Comparison of ENCODE assay signal across 11 cellular contexts in genomic region chr10:132446195-132446581, GRCh38. TPM values are rescaled to one million over a fixed set of nuclear protein-coding genes. Genes with fewer than 3 reads are reported as not detected.
DNase-seq lines count a peak whose midpoint lies in the region; ATAC-seq and TF ChIP-seq lines count a peak whose summit lies in the region.
"Had no signal": no experiment of that assay in that cellular context is flagged by ENCODE, and none has a peak within 500 bp of the region (broad histone marks: within the 10 kb centered on the region; RNA-seq: fewer than 3 reads in every experiment).

No MANE protein-coding gene starts in this region.

- DNase-seq in CD4-positive, alpha-beta T cell = no peak
- DNase-seq in osteocyte (ENCODE audit: extremely low spot score, unreplicated experiment) (no peak), superior temporal gyrus (ENCODE audit: extremely low spot score) (no peak), SK-N-DZ (ENCODE audit: low spot score) (no peak), SKM-1 treated with dmso at 0.1 percent for 144 hours (lab: John Stamatoyannopoulos, UW; ENCODE audit: unreplicated experiment) (no peak), pons (ENCODE audit: low spot score) (no peak)

- H3K27ac ChIP-seq in CD4-positive, alpha-beta T cell (ENCODE audit: low read depth, low read length) = peak overlapping the region; percentile 97
- H3K27ac ChIP-seq in OCI-LY3 (ENCODE audit: low read length) (0 out of 2 replicates have a peak overlapping the region, but pooled peaks have one; percentile 35), duodenal mucosa (ENCODE audit: low read depth, low read length) (no peak overlapping the region)

- H3K27me3 ChIP-seq in CD4-positive, alpha-beta T cell (ENCODE audit: control insufficient read depth, insufficient read depth, low read length) = no peaks in the 10 kb centered on the region
- H3K27me3 ChIP-seq in OCI-LY3 (ENCODE audit: low read depth, low read length) (no peaks in the 10 kb centered on the region), duodenal mucosa (ENCODE audit: control insufficient read depth in 1 of 2, insufficient read depth in 2 of 2, low read length in 2 of 2) (no peaks in the 10 kb centered on the region)
- H3K27me3 ChIP-seq: tibial nerve had no signal

- H3K4me1 ChIP-seq in OCI-LY3 (ENCODE audit: low read length) (peaks cover 47% of the 10 kb centered on the region), duodenal mucosa (ENCODE audit: control insufficient read depth in 1 of 2, insufficient read depth in 2 of 2, low read length in 2 of 2) (peaks cover 25 to 26% of the 10 kb centered on the region in 2 donors)

- intact Hi-C loops in CD4-positive, alpha-beta T cell (cut with DNase I, micrococcal nuclease) = no loop called here

- no peaks in the 10 kb centered on the region for H3K9me3 ChIP-seq in CD4-positive, alpha-beta T cell (ENCODE audit: control insufficient read depth, low read length)
- H3K9me3 ChIP-seq in OCI-LY3 (ENCODE audit: insufficient read depth, low read length) (no peaks in the 10 kb centered on the region), duodenal mucosa (ENCODE audit: control insufficient read depth in 1 of 2, low read length in 2 of 2) (no peaks in the 10 kb centered on the region)
- H3K9me3 ChIP-seq: SK-N-SH, tibial nerve had no signal

- H3K27ac Mint-ChIP-seq in CD4-positive, alpha-beta T cell = peak overlapping the region; percentile 94
- peak overlapping the region; percentile 93 for H3K27ac Mint-ChIP-seq in osteocyte (ENCODE audit: unreplicated experiment)

- no peaks in the 10 kb centered on the region for H3K27me3 Mint-ChIP-seq in CD4-positive, alpha-beta T cell
- no peaks in the 10 kb centered on the region for H3K27me3 Mint-ChIP-seq in osteocyte (ENCODE audit: unreplicated experiment)

- H3K36me3 Mint-ChIP-seq in CD4-positive, alpha-beta T cell (ENCODE audit: low read depth) = no peaks in the 10 kb centered on the region
- no peaks in the 10 kb centered on the region for H3K36me3 Mint-ChIP-seq in osteocyte (ENCODE audit: unreplicated experiment)

- peaks cover 58% of the 10 kb centered on the region for H3K4me1 Mint-ChIP-seq in CD4-positive, alpha-beta T cell (ENCODE audit: low read depth)
- H3K4me1 Mint-ChIP-seq in osteocyte (ENCODE audit: unreplicated experiment) = peaks cover 43% of the 10 kb centered on the region

- H3K4me3 Mint-ChIP-seq in CD4-positive, alpha-beta T cell = peak overlapping the region; percentile 64
- H3K4me3 Mint-ChIP-seq in osteocyte (ENCODE audit: unreplicated experiment) = peak overlapping the region; percentile 35

- no peaks in the 10 kb centered on the region for H3K9me3 Mint-ChIP-seq in CD4-positive, alpha-beta T cell
- H3K9me3 Mint-ChIP-seq in osteocyte (ENCODE audit: unreplicated experiment) = no peaks in the 10 kb centered on the region

- no peaks in the 10 kb centered on the region for H3K79me2 ChIP-seq in OCI-LY3 (ENCODE audit: low read length)

- H3K36me3 ChIP-seq in OCI-LY3 (replicated peaks; ENCODE audit: low read depth, low read length) (no peaks in the 10 kb centered on the region), duodenal mucosa (ENCODE audit: control insufficient read depth in 1 of 2, insufficient read depth in 2 of 2, low read length in 2 of 2) (no peaks in the 10 kb centered on the region)
- H3K36me3 ChIP-seq: tibial nerve had no signal

- no peak overlapping the region for H2AFZ ChIP-seq in OCI-LY3 (ENCODE audit: low read depth, low read length)

- no peak for ATAC-seq in CD4-positive, alpha-beta T cell (ENCODE audit: poor library complexity)

- no peaks in the 10 kb centered on the region for H4K20me1 ChIP-seq in OCI-LY3 (ENCODE audit: insufficient read depth, low read length)

- CTCF ChIA-PET in CD4-positive, alpha-beta T cell (lab: Charles Lee) = interaction anchor here (1.8 kb wide), 1 partner anchor 26 kb away, joined by 4 read pairs; no protein-coding TSS in a partner anchor

- POLR2A ChIA-PET in CD4-positive, alpha-beta T cell (lab: Charles Lee) = interaction anchor here (1.4 to 2.2 kb wide), 6 partner anchors 12 to 216 kb away, joined by 4 to 25 read pairs (median 5); partner anchors contain the start of gene PWWP2B

- peak overlapping the region; percentile 76; the same call in 1 of the 2 replicates for H3K4me3 ChIP-seq in OCI-LY3 (ENCODE audit: low read length)
- H3K4me3 ChIP-seq in duodenal mucosa (ENCODE audit: low read depth in 1 of 2, low read length in 2 of 2) = no peak overlapping the region
- H3K4me3 ChIP-seq: coronary artery, tibial nerve had no signal

- no peak for TF ChIP-seq CTCF in CD4-positive, alpha-beta T cell (IDR thresholded peaks at IDR 0.05)
- no peak for TF ChIP-seq CTCF in OCI-LY3 (IDR thresholded peaks at IDR 0.05; ENCODE audit: low read depth, low read length)
- TF ChIP-seq CTCF in osteocyte (IDR thresholded peaks at IDR 0.05) = no peak

- peak overlapping the region; percentile 75; the same call in 1 of the 2 replicates for H3K4me2 ChIP-seq in OCI-LY3 (ENCODE audit: low read length)
- H3K4me2 ChIP-seq: SK-N-SH had no signal

- H3K9ac ChIP-seq in OCI-LY3 (ENCODE audit: low read length) (peak overlapping the region; percentile 90; the same call in 1 of the 2 replicates), duodenal mucosa (ENCODE audit: low read depth in 1 of 2, low read length in 2 of 2) (peak overlapping the region; percentile 18 to 59)
- H3K9ac ChIP-seq: SK-N-SH had no signal

RNA-seq across cellular contexts. Expression of gene PWWP2B, which starts 49.2 kb away (rescaled TPM):
- 10 to 100 TPM; 19.2 to 19.6 TPM for total RNA-seq in CD4-positive, alpha-beta T cell
- total RNA-seq in osteocyte = 12.9 and 14.6 TPM in 2 replicates
- polyA plus RNA-seq in SK-N-DZ (2014; cell fraction: cytosol; rRNA removed) = 12.2 and 18.0 TPM in 2 replicates
- polyA plus RNA-seq in SK-N-DZ (2014; cell fraction: nucleus; rRNA removed) = 20.1 and 20.9 TPM in 2 replicates
